In the genomic region with DNA sequence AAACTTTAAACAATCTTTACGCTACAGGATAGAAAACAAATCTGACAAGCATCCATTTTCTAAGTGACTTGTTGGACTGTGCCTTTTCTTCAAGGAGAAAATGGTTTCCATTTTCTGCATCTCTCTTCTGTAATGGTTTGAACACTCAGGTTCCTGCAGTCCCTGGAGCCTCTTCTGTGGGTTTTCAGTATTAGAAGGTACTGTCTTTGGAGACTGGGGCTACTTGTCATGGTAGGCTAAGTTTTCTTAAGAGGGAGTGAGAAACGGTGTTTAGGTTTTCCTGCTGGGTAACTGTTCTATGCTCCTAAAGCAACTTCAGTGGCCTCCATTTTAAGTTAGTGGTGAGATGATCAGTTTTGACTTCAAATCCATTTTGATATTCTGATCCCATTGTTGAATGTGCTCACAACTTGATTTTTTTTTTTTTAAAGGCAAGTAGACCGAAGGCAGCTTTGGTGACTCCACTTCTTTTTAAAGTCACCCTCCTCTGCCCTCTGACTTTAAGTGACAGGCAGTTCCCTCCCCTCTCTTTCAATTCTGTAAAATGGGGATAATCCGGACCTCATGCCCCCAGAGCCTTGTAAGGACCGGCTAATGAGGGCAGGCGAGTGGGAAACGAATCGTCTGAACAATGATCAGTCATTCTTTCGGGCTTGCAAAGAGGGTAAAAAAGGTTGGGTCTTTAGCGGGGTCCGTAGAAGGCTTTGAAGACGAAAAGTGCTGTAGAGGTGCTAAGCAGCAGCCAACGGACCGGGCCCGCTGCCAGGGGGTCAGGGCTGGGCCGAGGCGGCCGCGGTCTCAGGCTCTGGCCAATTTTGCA, we compare ENCODE assay signal across 8 cellular contexts. TPM values are rescaled to one million over a fixed set of nuclear protein-coding genes. Genes with fewer than 3 reads are reported as not detected.
DNase-seq lines count a peak whose midpoint lies in the region; ATAC-seq, FAIRE-seq and TF ChIP-seq lines count a peak whose summit lies in the region.

No MANE protein-coding gene starts in this region.

- H3K36me3 Mint-ChIP-seq in activated T-helper 1 cell treated with anti-CD3 and anti-CD28 coated beads, Interleukin-12 subunit alpha, Interleukin-12 subunit beta, Interleukin-2, Interleukin-4 antibody, amounts not matched to agents 30 ng/mL and 10 ng/mL and 1 ng/mL, durations not matched to agents 14 hours and 24 hours and 36 hours (ENCODE audit: low read depth) = peaks cover 3% of the 10 kb centered on the region

- no peak for ATAC-seq in left ventricle myocardium superior
- no peak for ATAC-seq in GM21825 (IDR thresholded peaks at IDR 0.05; ENCODE audit: unreplicated experiment)

- dilution Hi-C loops in keratinocyte (cut with MboI; ENCODE audit: extremely low pct_ligation_motif_present, low sequenced_read_pairs) = no loop called here

- TF ChIP-seq POLR2A in testis (IDR thresholded peaks at IDR 0.05) = no peak

- 6 to 9% methylated on average over 19 of the region's 19 CpGs for WGBS in testis, 2 donors

- H3K79me2 ChIP-seq in keratinocyte (ENCODE audit: control insufficient read depth, insufficient read depth, low read length) = peaks cover 32% of the 10 kb centered on the region

- H3K27me3 ChIP-seq in left ventricle myocardium inferior (ENCODE audit: low read depth) = no peaks in the 10 kb centered on the region
- no peaks in the 10 kb centered on the region for H3K27me3 ChIP-seq in keratinocyte (ENCODE audit: control insufficient read depth, extremely low read depth, insufficient read depth, low read length)
- H3K27me3 ChIP-seq in testis = no peaks in the 10 kb centered on the region

- H3K4me1 Mint-ChIP-seq in activated T-helper 1 cell treated with anti-CD3 and anti-CD28 coated beads, Interleukin-12 subunit alpha, Interleukin-12 subunit beta, Interleukin-2, Interleukin-4 antibody, amounts not matched to agents 30 ng/mL and 10 ng/mL and 1 ng/mL, durations not matched to agents 14 hours and 24 hours and 36 hours (ENCODE audit: low read depth) = peaks cover 31% of the 10 kb centered on the region

- H3K9ac ChIP-seq in keratinocyte (ENCODE audit: control insufficient read depth, extremely low read depth, insufficient read depth, low read length) = peak overlapping the region; percentile 82

- no peaks in the 10 kb centered on the region for H3K9me3 ChIP-seq in left ventricle myocardium inferior (replicated peaks)
- H3K9me3 ChIP-seq in keratinocyte (ENCODE audit: control insufficient read depth, low read depth, low read length) = no peaks in the 10 kb centered on the region
- H3K9me3 ChIP-seq in testis = no peaks in the 10 kb centered on the region

- no peak for TF ChIP-seq CTCF in left ventricle myocardium inferior (IDR thresholded peaks at IDR 0.05; ENCODE audit: borderline replicate concordance)
- TF ChIP-seq CTCF in keratinocyte (optimal IDR thresholded peaks at IDR 0.05 in 1 of 3, IDR thresholded peaks at IDR 0.05 in 1 of 3, conservative IDR thresholded peaks at IDR 0.05 in 1 of 3; ENCODE audit: extremely low read depth in 1 of 3, insufficient read depth in 2 of 3, low read length in 3 of 3) = no peak
- TF ChIP-seq CTCF in testis (IDR thresholded peaks at IDR 0.05) = no peak

- no peak for FAIRE-seq in keratinocyte (lab: Jason Lieb, UNC)

- no peaks in the 10 kb centered on the region for H3K36me3 ChIP-seq in left ventricle myocardium inferior
- H3K36me3 ChIP-seq in keratinocyte (ENCODE audit: control insufficient read depth in 2 of 2, extremely low read depth in 1 of 2, insufficient read depth in 2 of 2, low read length in 2 of 2) = no peaks in the 10 kb centered on the region
- H3K36me3 ChIP-seq in testis (ENCODE audit: low read depth, missing control alignments) = no peaks in the 10 kb centered on the region

- peak overlapping the region; percentile 90 for H3K4me3 ChIP-seq in left ventricle myocardium inferior
- H3K4me3 ChIP-seq in keratinocyte (ENCODE audit: control insufficient read depth in 2 of 3, extremely low read depth in 1 of 3, insufficient read depth in 2 of 3, low read depth in 1 of 3, low read length in 3 of 3) = peak overlapping the region; percentile 70 to 77 (median 72)
- H3K4me3 ChIP-seq in testis = peak overlapping the region; percentile 98 to 99

- no peaks in the 10 kb centered on the region for H3K27me3 Mint-ChIP-seq in activated T-helper 1 cell treated with anti-CD3 and anti-CD28 coated beads, Interleukin-12 subunit alpha, Interleukin-12 subunit beta, Interleukin-2, Interleukin-4 antibody, amounts not matched to agents 30 ng/mL and 10 ng/mL and 1 ng/mL, durations not matched to agents 14 hours and 24 hours and 36 hours (ENCODE audit: insufficient read depth)

- no peaks in the 10 kb centered on the region for H3K9me1 ChIP-seq in keratinocyte (ENCODE audit: control insufficient read depth, extremely low read depth, insufficient read depth, low read length)

- H2AFZ ChIP-seq in keratinocyte (ENCODE audit: control insufficient read depth, low read length) = peak overlapping the region; percentile 50

- DNase-seq in left ventricle myocardium inferior = no peak
- DNase-seq in left ventricle myocardium superior = no peak
- no peak for DNase-seq in activated T-helper 1 cell treated with anti-CD3 and anti-CD28 coated beads, Interleukin-12 subunit alpha, Interleukin-12 subunit beta, Interleukin-2, Interleukin-4 antibody, amounts not matched to agents 30 ng/mL and 10 ng/mL and 1 ng/mL, durations not matched to agents 14 hours and 24 hours and 36 hours (ENCODE audit: low spot score)
- DNase-seq in keratinocyte (ENCODE audit: low read depth, low spot score) = no peak
- DNase-seq in testis = no peak
- DNase-seq in dedifferentiated amniotic fluid mesenchymal stem cell (ENCODE audit: extremely low spot score) = no peak
- no peak for DNase-seq in G401 (ENCODE audit: low spot score)

- in situ Hi-C loops in G401 (cut with HindIII; ENCODE audit: low sequenced_read_pairs) = no loop called here

- H4K20me1 ChIP-seq in keratinocyte (ENCODE audit: control insufficient read depth, extremely low read depth, insufficient read depth, low read length) = peaks cover 5% of the 10 kb centered on the region

- peak overlapping the region; percentile 99 for H3K27ac ChIP-seq in left ventricle myocardium inferior (replicated peaks)
- H3K27ac ChIP-seq in keratinocyte (ENCODE audit: control insufficient read depth, insufficient read depth, low read length) = peak overlapping the region; percentile 94
- H3K27ac ChIP-seq in testis = peak overlapping the region; percentile 97 to 99

- H3K9me3 Mint-ChIP-seq in activated T-helper 1 cell treated with anti-CD3 and anti-CD28 coated beads, Interleukin-12 subunit alpha, Interleukin-12 subunit beta, Interleukin-2, Interleukin-4 antibody, amounts not matched to agents 30 ng/mL and 10 ng/mL and 1 ng/mL, durations not matched to agents 14 hours and 24 hours and 36 hours = no peaks in the 10 kb centered on the region

- peak overlapping the region; percentile 96 for H3K27ac Mint-ChIP-seq in activated T-helper 1 cell treated with anti-CD3 and anti-CD28 coated beads, Interleukin-12 subunit alpha, Interleukin-12 subunit beta, Interleukin-2, Interleukin-4 antibody, amounts not matched to agents 30 ng/mL and 10 ng/mL and 1 ng/mL, durations not matched to agents 14 hours and 24 hours and 36 hours

- H3K4me1 ChIP-seq in left ventricle myocardium inferior (peaks cover 71% of the 10 kb centered on the region), keratinocyte (ENCODE audit: control insufficient read depth, extremely low read depth, insufficient read depth, low read length) (peaks cover 40% of the 10 kb centered on the region), testis (peaks cover 44% of the 10 kb centered on the region)

- intact Hi-C loops in left ventricle myocardium inferior (cut with micrococcal nuclease) = loop anchor here (5.0 kb wide), 1 partner anchor 92 kb away; the partner anchor contains the start of gene PIGV
- intact Hi-C loops in left ventricle myocardium superior (cut with micrococcal nuclease) = no loop called here
- intact Hi-C loops in activated T-helper 1 cell treated with anti-CD3 and anti-CD28 coated beads, Interleukin-12 subunit alpha, Interleukin-12 subunit beta, Interleukin-2, Interleukin-4 antibody, amounts not matched to agents 30 ng/mL and 10 ng/mL and 1 ng/mL, durations not matched to agents 14 hours and 24 hours and 36 hours (cut with micrococcal nuclease) = loop anchor here (2.0 kb wide), 1 partner anchor 152 kb away; no protein-coding TSS in a partner anchor
- intact Hi-C loops in testis (cut with DNase I; ENCODE audit: low total_unique reads) = loop anchor here (5.0 kb wide), 1 partner anchor 92 kb away; the partner anchor contains the start of gene PIGV

- H3K4me2 ChIP-seq in keratinocyte (ENCODE audit: control insufficient read depth, extremely low read depth, insufficient read depth, low read depth, low read length) = peak overlapping the region; percentile 99

- H3K4me3 Mint-ChIP-seq in activated T-helper 1 cell treated with anti-CD3 and anti-CD28 coated beads, Interleukin-12 subunit alpha, Interleukin-12 subunit beta, Interleukin-2, Interleukin-4 antibody, amounts not matched to agents 30 ng/mL and 10 ng/mL and 1 ng/mL, durations not matched to agents 14 hours and 24 hours and 36 hours = peak overlapping the region; percentile 90

RNA-seq across cellular contexts. Expression of gene ARID1A, which starts 1.0 kb away (rescaled TPM):
- total RNA-seq in left ventricle myocardium inferior = 31.7 TPM
- total RNA-seq in left ventricle myocardium superior = 31.4 TPM
- 130 and 132 TPM in 2 replicates for total RNA-seq in activated T-helper 1 cell treated with anti-CD3 and anti-CD28 coated beads, Interleukin-12 subunit alpha, Interleukin-12 subunit beta, Interleukin-2, Interleukin-4 antibody, amounts not matched to agents 30 ng/mL and 10 ng/mL and 1 ng/mL, durations not matched to agents 14 hours and 24 hours and 36 hours
- polyA plus RNA-seq in keratinocyte = 5.9 to 20.6 TPM (median 10.2 TPM) in 3 replicates
- 12.6 TPM for polyA plus RNA-seq in keratinocyte (2011; ENCODE audit: low read depth)
- polyA plus RNA-seq in keratinocyte (2011; cell fraction: cytosol; rRNA removed) = 12.5 and 15.3 TPM in 2 replicates
- 70.1 and 73.8 TPM in 2 replicates for polyA plus RNA-seq in keratinocyte (2011; cell fraction: nucleus; rRNA removed)
- 20.3 and 29.5 TPM in 2 replicates for polyA plus RNA-seq in keratinocyte (2012; ENCODE audit: low replicate concordance)
- polyA minus RNA-seq in keratinocyte = 15.6 to 74.1 TPM (median 41.4 TPM) in 3 replicates
- polyA minus RNA-seq in keratinocyte (2011; cell fraction: cytosol; rRNA and poly(A)+ RNA removed) = 20.3 TPM
- polyA minus RNA-seq in keratinocyte (2011; cell fraction: nucleus; rRNA and poly(A)+ RNA removed) = 47.3 and 69.0 TPM in 2 replicates
- 100 to 1,000 TPM; 106 to 119 TPM for total RNA-seq in testis
- polyA plus RNA-seq in testis (ENCODE audit: insufficient read depth, low read depth, low replicate concordance) = 53.7 TPM
- 14.3 and 21.5 TPM in 2 replicates for total RNA-seq in G401 (2014; rRNA removed; shearing (Covaris generic))
